Comparison of ENCODE assay signal across 8 cellular contexts in the genomic region with DNA sequence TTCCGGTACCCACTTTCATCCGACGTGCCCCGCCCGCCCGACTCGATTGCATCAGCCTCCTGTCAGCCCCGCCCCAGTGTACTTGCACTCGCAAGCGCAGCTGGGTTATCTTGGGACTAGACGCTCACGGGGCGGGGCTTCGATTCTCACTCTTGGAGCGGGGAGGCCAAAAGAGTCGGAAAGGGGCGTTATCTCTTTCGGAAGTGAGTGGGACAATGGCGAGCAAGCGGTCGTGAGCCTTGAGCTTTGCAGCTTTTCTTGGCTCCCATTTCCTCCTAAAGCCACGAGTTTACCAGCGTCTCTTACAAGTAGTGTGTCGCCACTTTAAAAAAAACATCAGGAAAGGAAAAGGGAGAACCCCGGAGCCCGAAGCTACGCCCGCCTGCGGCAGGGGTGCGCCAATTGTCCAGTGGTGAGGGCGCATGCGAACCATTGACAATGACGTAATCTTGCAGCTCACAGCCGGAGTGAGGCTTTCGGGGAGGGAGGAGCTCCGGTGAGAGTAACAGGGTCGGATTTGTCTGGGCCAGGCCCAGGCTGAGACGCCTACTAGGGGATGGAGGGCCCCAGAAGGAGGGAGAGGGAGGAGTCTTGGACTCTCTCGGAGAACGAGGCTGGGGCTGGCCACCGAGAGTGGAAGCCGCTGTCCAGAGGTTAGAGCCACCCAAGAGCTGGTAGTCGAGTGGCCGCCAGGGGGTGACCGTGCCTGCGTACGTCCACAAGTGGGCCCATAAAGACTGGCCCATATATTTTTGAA.
DNase-seq lines count a peak whose midpoint lies in the region; ATAC-seq and TF ChIP-seq lines count a peak whose summit lies in the region.

No MANE protein-coding gene starts in this region.

- peak in 1 of 4 donors; percentile 7 for TF ChIP-seq EP300 in upper lobe of left lung (IDR thresholded peaks at IDR 0.05)

- peaks cover 0 to 16% (median 4%) of the 10 kb centered on the region in 9 donors for H3K4me1 ChIP-seq in heart right ventricle
- H3K4me1 ChIP-seq in upper lobe of left lung = peaks cover 0 to 5% (median 0%) of the 10 kb centered on the region in 4 donors

- 0 to 1% methylated on average over 46 to 47 of the region's 47 CpGs for WGBS in heart right ventricle, 2 donors
- WGBS in upper lobe of left lung, 2 donors = 0 to 44% methylated on average over 2 to 47 of the region's 47 CpGs

- H3K27me3 Mint-ChIP-seq in T-cell = no peaks in the 10 kb centered on the region

- H3K27me3 ChIP-seq in heart right ventricle = no peaks in the 10 kb centered on the region
- H3K27me3 ChIP-seq in upper lobe of left lung = no peaks in the 10 kb centered on the region

- peak overlapping the region; percentile 75 to 95 (median 91) for H3K4me3 Mint-ChIP-seq in T-cell

- H3K36me3 Mint-ChIP-seq in T-cell = peaks cover 13% of the 10 kb centered on the region

- intact Hi-C loops in heart right ventricle (cut with DNase I) (loop anchor here in 3 of 10 donors (5.0 to 10.0 kb wide), 5 partner anchors 105 to 525 kb away; partner anchors contain the start of genes MAGED2 (in 3 of the 3) and GNL3L (in 1 of the 3)), posterior cingulate gyrus (cut with DNase I) (loop anchor here (5.0 kb wide), 2 partner anchors 168 to 418 kb away; partner anchors contain the start of gene MAGED2)

- peak; percentile 69 for TF ChIP-seq CTCF in GM13976 (IDR thresholded peaks at IDR 0.05; ENCODE audit: borderline replicate concordance, control extremely low read depth, extremely low read depth, insufficient read depth, missing control alignments)
- peak; percentile 41 to 77 (median 64) for TF ChIP-seq CTCF in heart right ventricle (IDR thresholded peaks at IDR 0.05)
- TF ChIP-seq CTCF in upper lobe of left lung (IDR thresholded peaks at IDR 0.05) = peak; percentile 50 to 78 (median 70)

- in situ Hi-C loops in GM13976 (cut with MboI; ENCODE audit: low sequenced_read_pairs, unreplicated experiment) = no loop called here

- peak overlapping the region in 9 of 10 donors; percentile 23 to 59 (median 53) for H3K4me3 ChIP-seq in heart right ventricle
- peak overlapping the region in 3 of 4 donors; percentile 30 to 52 (median 48) for H3K4me3 ChIP-seq in upper lobe of left lung

- H3K9me3 Mint-ChIP-seq in T-cell = peaks cover 0 to 11% (median 0%) of the 10 kb centered on the region in 3 donors

- H3K27ac Mint-ChIP-seq in T-cell = peak overlapping the region; percentile 98 to 99

- CTCF ChIA-PET in T-cell (lab: Charles Lee) = interaction anchor here in 1 of 2 donors (0.6 to 2.8 kb wide), 8 partner anchors 8 to 596 kb away, joined by 3 to 10 read pairs (median 4); partner anchors contain the start of genes APEX2, GNL3L and PHF8

- H3K9me3 ChIP-seq in heart right ventricle = peaks cover 0 to 6% (median 0%) of the 10 kb centered on the region in 11 donors
- no peaks in the 10 kb centered on the region for H3K9me3 ChIP-seq in upper lobe of left lung

- H3K36me3 ChIP-seq in heart right ventricle (no peaks in the 10 kb centered on the region), upper lobe of left lung (no peaks in the 10 kb centered on the region)

- peak overlapping the region; percentile 78 to 94 (median 90) for H3K27ac ChIP-seq in heart right ventricle
- peak overlapping the region; percentile 79 to 89 (median 84) for H3K27ac ChIP-seq in upper lobe of left lung

- peak in 3 of 4 donors; percentile 18 to 62 (median 49) for TF ChIP-seq POLR2A in upper lobe of left lung (IDR thresholded peaks at IDR 0.05)

- H3K4me1 Mint-ChIP-seq in T-cell = peaks cover 4 to 13% (median 8%) of the 10 kb centered on the region in 3 donors

- peak; percentile 80 for DNase-seq in GM13976 (ENCODE audit: low spot score)
- peak; percentile 95 for DNase-seq in NCI-H146 (lab: John Stamatoyannopoulos, UW)
- DNase-seq in T-cell = peak; percentile 80 to 97 (median 92)
- peak; percentile 72 for DNase-seq in amniotic stem cell (lab: John Stamatoyannopoulos, UW)
- peak; percentile 92 to 95 for DNase-seq in heart right ventricle
- peak; percentile 78 to 98 (median 84) for DNase-seq in posterior cingulate gyrus
- peak; percentile 92 to 93 for DNase-seq in upper lobe of left lung

- POLR2A ChIA-PET in T-cell (lab: Charles Lee) = interaction anchor here (0.5 to 1.5 kb wide), 13 partner anchors 14 to 955 kb away, joined by 3 to 9 read pairs (median 4); partner anchors contain the start of genes GNL3L (in 2 of the 2), APEX2 (in 1 of the 2) and MAGEH1 (in 1 of the 2)

- peak; percentile 90 for ATAC-seq in HG02884 (IDR thresholded peaks at IDR 0.05; ENCODE audit: unreplicated experiment)
- ATAC-seq in T-cell (replicated peaks in 1 of 4) = peak; percentile 89 to 91 (median 90)
- ATAC-seq in heart right ventricle = peak; percentile 95 to 99 (median 98)
- peak; percentile 98 for ATAC-seq in upper lobe of left lung (ENCODE audit: low FRiP score in 2 of 2)

Comparison
In these comparisons a context has a peak if more than half of its experiments do, and no peak if none do; other contexts are left out.
1. Peak in every context shown above with its lines: DNase-seq, ATAC-seq, H3K4me3 ChIP-seq and H3K27ac ChIP-seq.